Comparison of ENCODE assay signal across 14 cellular contexts in the genomic region with DNA sequence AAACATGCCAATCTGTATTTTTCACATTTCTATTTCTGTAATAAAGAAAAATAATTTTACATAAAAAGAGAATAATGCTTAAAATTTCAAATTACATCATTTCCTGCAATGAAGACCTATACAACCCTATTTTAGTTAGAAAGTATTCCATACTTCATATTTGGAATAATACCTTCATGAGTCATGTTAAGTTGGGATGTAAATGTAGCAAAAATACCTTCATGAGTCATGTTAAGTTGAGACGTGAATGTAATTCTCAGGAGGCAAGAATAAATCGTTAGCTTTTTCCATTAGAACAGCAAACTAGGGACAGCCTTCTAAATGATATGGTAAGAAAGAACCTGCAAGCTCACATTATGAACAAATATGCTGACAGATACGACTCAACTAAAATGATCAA.
DNase-seq lines count a peak whose midpoint lies in the region; ATAC-seq and TF ChIP-seq lines count a peak whose summit lies in the region.
"Had no signal": no experiment of that assay in that cellular context is flagged by ENCODE, and none has a peak within 500 bp of the region (broad histone marks: within the 10 kb centered on the region; RNA-seq: fewer than 3 reads in every experiment).

No MANE protein-coding gene starts in this region.

- ATAC-seq in SK-N-SH treated with all-trans-retinoic acid at 6 μM for 48 hours (peak; percentile 88), GM19397 (IDR thresholded peaks at IDR 0.05; ENCODE audit: unreplicated experiment) (no peak)
- ATAC-seq: natural killer cell treated with Interleukin-12 subunit alpha and Interleukin-12 subunit beta and Interleukin-15 and Interleukin-18, amount 100 ng/mL, for 72 hours had no signal

- DNase-seq in H4 (ENCODE audit: low spot score) (peak; percentile 53), fibroblast of pulmonary artery (ENCODE audit: low read depth) (peak; percentile 86), skeletal muscle cell (ENCODE audit: low read depth) (peak; percentile 77), DMS153 (lab: John Stamatoyannopoulos, UW) (no peak), D341Med (ENCODE audit: low spot score) (no peak)
- DNase-seq in activated CD4-positive, alpha-beta T cell treated with anti-CD3 and anti-CD28 coated beads for 4 hours: no peak
- DNase-seq: activated CD4-positive, CD25-positive, alpha-beta regulatory T cell; activated T-cell treated with anti-CD3 and anti-CD28 coated beads, Interleukin-2, amount 50 U/mL, for 1 hour; CD4-positive, CD25-positive, alpha-beta regulatory T cell; NCI-H2081 treated with DMSO at 0.1 percent for 48 hours had no signal

- no peak overlapping the region for H3K4me3 ChIP-seq in fibroblast of pulmonary artery (replicated peaks; ENCODE audit: low read depth, low read length)
- H3K4me3 ChIP-seq in skeletal muscle cell (ENCODE audit: low read depth, low read length): no peak overlapping the region
- H3K4me3 ChIP-seq: SK-N-MC had no signal

- TF ChIP-seq CTCF in fibroblast of pulmonary artery (IDR thresholded peaks at IDR 0.05; ENCODE audit: low read length, missing control alignments): no peak

TF ChIP-seq in SK-N-SH treated with all-trans-retinoic acid at 6 μM for 48 hours, 23 proteins besides CTCF, POLR2A, EP300 and RAD21:
- TF ChIP-seq ISL1 (CRISPR knock-in tag; IDR thresholded peaks at IDR 0.05): peak; percentile 75
- TF ChIP-seq CSDC2 (CRISPR knock-in tag; IDR thresholded peaks at IDR 0.05): no peak
- peak; percentile 50; the same call in 1 of the 2 replicates for TF ChIP-seq TOX (CRISPR knock-in tag; IDR thresholded peaks at IDR 0.05; ENCODE audit: borderline replicate concordance)

Comparison
In these comparisons a context has a peak if more than half of its experiments do, and no peak if none do; other contexts are left out.
1. DNase-seq: peak in H4 (single experiment), fibroblast of pulmonary artery (single experiment) and skeletal muscle cell (single experiment); none in DMS153 (single experiment), D341Med (single experiment) and activated CD4-positive, alpha-beta T cell treated with anti-CD3 and anti-CD28 coated beads for 4 hours (0 of 2).